ENCODE assay signal across 19 cellular contexts in genomic region chr18:59566507-59566906, GRCh38.
A peak's percentile ranks its signal among the peaks of the same experiment; 100 is the strongest.
DNase-seq lines count a peak whose midpoint lies in the region; ATAC-seq, FAIRE-seq and TF ChIP-seq lines count a peak whose summit lies in the region.
"Had no signal": no experiment of that assay in that cellular context is flagged by ENCODE, and none has a peak within 500 bp of the region (broad histone marks: within the 10 kb centered on the region; RNA-seq: fewer than 3 reads in every experiment).

No MANE protein-coding gene starts in this region.

- H3K9me3 ChIP-seq in liver (ENCODE audit: control insufficient read depth in 4 of 4, low read length in 3 of 4) (no peaks in the 10 kb centered on the region), HepG2 (ENCODE audit: low read length) (no peaks in the 10 kb centered on the region)
- H3K9me3 ChIP-seq: ascending aorta, colonic mucosa, gastrocnemius medialis, neutrophil had no signal

- WGBS in liver, result 61% methylated on average over 3 of the region's 3 CpGs
- WGBS in HepG2 (ENCODE audit: low lambda C conversion rate), result 13% methylated on average over 3 of the region's 3 CpGs

- no peak for FAIRE-seq in HepG2 (lab: Jason Lieb, UNC)
- FAIRE-seq: A204.1 had no signal

- peaks cover 77% of the 10 kb centered on the region for H3K4me1 Mint-ChIP-seq in mesothelial cell of epicardium

- no peak overlapping the region for H3K4me3 Mint-ChIP-seq in mesothelial cell of epicardium
- H3K4me3 Mint-ChIP-seq: stimulated activated naive B cell treated with anti-CD40 and anti-IgM and Interleukin-4, amounts not matched to agents 10 μg/mL and 1 μg/mL and 100 μg/mL, for 72 hours had no signal

- no peak overlapping the region for H3K9ac ChIP-seq in liver (ENCODE audit: low read depth in 1 of 2, low read length in 2 of 2)
- no peak overlapping the region for H3K9ac ChIP-seq in HepG2 (ENCODE audit: insufficient read depth, low read depth, low read length)

- ATAC-seq in HepG2 (no peak), HG02981 (IDR thresholded peaks at IDR 0.05; ENCODE audit: unreplicated experiment) (no peak)
- ATAC-seq: gastrocnemius medialis had no signal

- no peaks in the 10 kb centered on the region for H3K36me3 Mint-ChIP-seq in mesothelial cell of epicardium
- H3K36me3 Mint-ChIP-seq: stimulated activated naive B cell treated with anti-CD40 and anti-IgM and Interleukin-4, amounts not matched to agents 10 μg/mL and 1 μg/mL and 100 μg/mL, for 72 hours had no signal

- POLR2A ChIA-PET in HepG2 (lab: Yijun Ruan, JAX), result no interaction called here

- no peaks in the 10 kb centered on the region for H4K20me1 ChIP-seq in HepG2 (ENCODE audit: insufficient read depth, low read length)

- H3K27ac Mint-ChIP-seq in mesothelial cell of epicardium, result peak overlapping the region; percentile 87
- H3K27ac Mint-ChIP-seq: stimulated activated naive B cell treated with anti-CD40 and anti-IgM and Interleukin-4, amounts not matched to agents 10 μg/mL and 1 μg/mL and 100 μg/mL, for 72 hours had no signal

- TF ChIP-seq EP300 in HepG2 (IDR thresholded peaks at IDR 0.05; ENCODE audit: low read depth in 2 of 2, low read length in 2 of 2) (no peak), HepG2 (CRISPR knock-in tag; IDR thresholded peaks at IDR 0.05; ENCODE audit: borderline replicate concordance) (no peak)

- CTCF ChIA-PET in HepG2 (lab: Yijun Ruan, JAX; ENCODE audit: low intra/inter-chr PET ratio, low total read pairs), result no interaction called here

- no TSS peak for BruUV-seq in HepG2 (replicated peaks; lab: Mats Ljungman, UMichigan)

- H3K27me3 ChIP-seq in liver (ENCODE audit: control insufficient read depth in 4 of 4, insufficient read depth in 4 of 4, low read length in 3 of 4), result no peaks in the 10 kb centered on the region
- peaks cover 0 to 4% of the 10 kb centered on the region in 2 experiments; a peak in 1 of 5 replicates for H3K27me3 ChIP-seq in HepG2 (ENCODE audit: control insufficient read depth in 1 of 2, insufficient read depth in 2 of 2, low read length in 2 of 2)
- H3K27me3 ChIP-seq: ascending aorta, colonic mucosa, gastrocnemius medialis, neutrophil had no signal

- no peak for TF ChIP-seq POLR2A in HepG2 (IDR thresholded peaks at IDR 0.05; ENCODE audit: insufficient read depth in 1 of 2, low read depth in 2 of 2, low read length in 2 of 2)

- no peak overlapping the region for H3K4me2 ChIP-seq in HepG2 (ENCODE audit: low read depth, low read length)

- TF ChIP-seq CTCF in liver (IDR thresholded peaks at IDR 0.05; ENCODE audit: low read depth, low read length, missing input control) (no peak), HepG2 (CRISPR knock-in tag; IDR thresholded peaks at IDR 0.05) (no peak), fibroblast of villous mesenchyme (IDR thresholded peaks at IDR 0.05; ENCODE audit: insufficient read depth, low read depth, low read length) (no peak), mesothelial cell of epicardium (IDR thresholded peaks at IDR 0.05; ENCODE audit: unreplicated experiment) (no peak)

- peaks cover 24% of the 10 kb centered on the region for H3K27me3 Mint-ChIP-seq in mesothelial cell of epicardium (ENCODE audit: low read depth)

- TF ChIP-seq RAD21 in liver (IDR thresholded peaks at IDR 0.05) (peak in 1 of 2 donors; percentile 15), HepG2 (CRISPR knock-in tag; IDR thresholded peaks at IDR 0.05) (no peak)

- H3K79me2 ChIP-seq in HepG2 (ENCODE audit: insufficient read depth, low read length), result no peaks in the 10 kb centered on the region

- H3K27ac ChIP-seq in liver (ENCODE audit: low read depth in 1 of 2, low read length in 2 of 2), result peak overlapping the region in 1 of 2 donors; percentile 35
- no peak overlapping the region for H3K27ac ChIP-seq in HepG2 (ENCODE audit: extremely low read length, insufficient read depth, low read length)
- H3K27ac ChIP-seq: ascending aorta, colonic mucosa, gastrocnemius medialis, neutrophil, RWPE1 had no signal

- no peak overlapping the region for H3K4me3 ChIP-seq in liver (ENCODE audit: low read depth in 1 of 3, low read length in 3 of 3)
- no peak overlapping the region for H3K4me3 ChIP-seq in HepG2 (replicated peaks in 1 of 3; ENCODE audit: insufficient read depth in 1 of 3, low read depth in 2 of 3, low read length in 3 of 3)
- no peak overlapping the region for H3K4me3 ChIP-seq in fibroblast of villous mesenchyme (ENCODE audit: low read depth, low read length)
- H3K4me3 ChIP-seq: ascending aorta, colonic mucosa, gastrocnemius medialis had no signal

- H2AFZ ChIP-seq in HepG2 (ENCODE audit: low read length), result no peak overlapping the region

- H3K9me3 Mint-ChIP-seq in mesothelial cell of epicardium, result peaks cover 4% of the 10 kb centered on the region
- H3K9me3 Mint-ChIP-seq: stimulated activated naive B cell treated with anti-CD40 and anti-IgM and Interleukin-4, amounts not matched to agents 10 μg/mL and 1 μg/mL and 100 μg/mL, for 72 hours had no signal

- in situ Hi-C loops in HepG2 (cut with HindIII; ENCODE audit: extremely low pct_ligation_motif_present, low pct_unique_long_range_greater_than_20kb), result no loop called here

- H3K4me1 ChIP-seq in liver (ENCODE audit: control insufficient read depth in 4 of 4, insufficient read depth in 4 of 4, low read length in 3 of 4), result no peaks in the 10 kb centered on the region
- H3K4me1 ChIP-seq in HepG2 (ENCODE audit: insufficient read depth, low read length), result no peaks in the 10 kb centered on the region
- H3K4me1 ChIP-seq: ascending aorta, colonic mucosa, gastrocnemius medialis had no signal

- intact Hi-C loops in HepG2 (cut with micrococcal nuclease; ENCODE audit: unreplicated experiment), result no loop called here

- DNase-seq in HepG2 (ENCODE audit: low spot score) (no peak), fibroblast of villous mesenchyme (ENCODE audit: low read depth) (peak; percentile 97), mesothelial cell of epicardium (ENCODE audit: low spot score in 2 of 2, unreplicated experiment in 2 of 2) (no peak), Ammon's horn (ENCODE audit: low spot score) (no peak), OCI-M1 (lab: John Stamatoyannopoulos, UW) (no peak), NCI-H2029 treated with DMSO at 0.1 percent for 48 hours (lab: John Stamatoyannopoulos, UW) (no peak)
- DNase-seq: activated naive CD4-positive, alpha-beta T cell; colonic mucosa; gastrocnemius medialis; NCI-H1694; NCI-H226; stimulated activated CD4-positive, alpha-beta T cell treated with anti-CD3 and anti-CD28 coated beads, Interleukin-15, amount 100 ng/mL, for 24 hours; stimulated activated naive B cell treated with anti-CD40 and anti-IgM and Interleukin-4, amounts not matched to agents 10 μg/mL and 1 μg/mL and 100 μg/mL, for 72 hours had no signal

- H3K36me3 ChIP-seq in liver (ENCODE audit: control insufficient read depth in 4 of 4, insufficient read depth in 3 of 4, low read depth in 1 of 4, low read length in 3 of 4), result no peaks in the 10 kb centered on the region
- H3K36me3 ChIP-seq in HepG2 (replicated peaks in 1 of 2; ENCODE audit: control insufficient read depth in 1 of 2, insufficient read depth in 2 of 2, low read length in 2 of 2), result no peaks in the 10 kb centered on the region
- H3K36me3 ChIP-seq: ascending aorta, colonic mucosa, gastrocnemius medialis, neutrophil had no signal

TF ChIP-seq in liver, 16 proteins besides CTCF, POLR2A, EP300 and RAD21 (continues in another document):
- TF ChIP-seq EGR1 (IDR thresholded peaks at IDR 0.05; ENCODE audit: low read depth in 2 of 2) (no peak), ATF3 (IDR thresholded peaks at IDR 0.05) (no peak), RXRA (IDR thresholded peaks at IDR 0.05) (no peak), JUND (IDR thresholded peaks at IDR 0.05) (no peak)

TF ChIP-seq in HepG2, 621 proteins besides CTCF, POLR2A, EP300 and RAD21:
- no peak for TF ChIP-seq DMTF1 (CRISPR knock-in tag; IDR thresholded peaks at IDR 0.05)
